ENCODE assay signal across 8 cellular contexts in genomic region chr16:67246945-67247697, GRCh38. TPM values are rescaled to one million over a fixed set of nuclear protein-coding genes. Genes with fewer than 3 reads are reported as not detected.
DNase-seq lines count a peak whose midpoint lies in the region; ATAC-seq, FAIRE-seq and TF ChIP-seq lines count a peak whose summit lies in the region.

FHOD1 (minus strand) TSS chr16:67247481; CDS start chr16:67247410, 71 bp downstream.

- dilution Hi-C loops in endothelial cell of umbilical vein (cut with MboI; ENCODE audit: extremely low pct_ligation_motif_present, low sequenced_read_pairs), result no loop called here

- H3K4me3 ChIP-seq in endothelial cell of umbilical vein (replicated peaks in 1 of 3; ENCODE audit: insufficient read depth in 1 of 3, low read depth in 1 of 3, low read length in 3 of 3), result peak within 1 kb of the TSS; percentile 60 to 89 (median 83)
- peak within 1 kb of the TSS; percentile 68 for H3K4me3 ChIP-seq in mononuclear cell (ENCODE audit: low read length)

- H3K4me1 ChIP-seq in endothelial cell of umbilical vein (ENCODE audit: control insufficient read depth, extremely low read depth, insufficient read depth, low read length), result peaks cover 50% of the 10 kb centered on the region
- H3K4me1 ChIP-seq in mononuclear cell (ENCODE audit: insufficient read depth, low read length), result peaks cover 67% of the 10 kb centered on the region

- peak within 1 kb of the TSS; percentile 88 for H3K27ac ChIP-seq in endothelial cell of umbilical vein (ENCODE audit: insufficient read depth, low read depth, low read length)

- TF ChIP-seq CTCF in endothelial cell of umbilical vein (IDR thresholded peaks at IDR 0.05; ENCODE audit: extremely low read depth in 1 of 2, insufficient read depth in 1 of 2, low read depth in 1 of 2, low read length in 2 of 2), result no peak

- H4K20me1 ChIP-seq in endothelial cell of umbilical vein (replicated peaks; ENCODE audit: control insufficient read depth, extremely low read depth, insufficient read depth, low read length), result no peaks in the 10 kb centered on the region

- peak; percentile 34 for ATAC-seq in GM21576 (IDR thresholded peaks at IDR 0.05; ENCODE audit: unreplicated experiment)

- CTCF ChIA-PET in endothelial cell of umbilical vein (lab: Charles Lee), result interaction anchor here (0.6 to 3.2 kb wide), 13 partner anchors 9 to 274 kb away, joined by 3 to 18 read pairs (median 5); partner anchors contain the start of genes TMEM208 and TPPP3

- H3K4me2 ChIP-seq in endothelial cell of umbilical vein (ENCODE audit: insufficient read depth, low read length), result peak within 1 kb of the TSS; percentile 73

- BruUV-seq in endothelial cell of umbilical vein (replicated peaks; lab: Mats Ljungman, UMichigan), result no TSS peak

- peak within 1 kb of the TSS; percentile 69 for H3K9ac ChIP-seq in endothelial cell of umbilical vein (replicated peaks; ENCODE audit: extremely low read depth, insufficient read depth, low read length)

- H3K27me3 ChIP-seq in endothelial cell of umbilical vein (ENCODE audit: control insufficient read depth in 2 of 2, insufficient read depth in 2 of 2, low read length in 2 of 2) (peaks cover 0 to 3% of the 10 kb centered on the region in 2 experiments), mononuclear cell (ENCODE audit: insufficient read depth, low read length) (peaks cover 21% of the 10 kb centered on the region)

- peak within 1 kb of the TSS; percentile 84 for H2AFZ ChIP-seq in endothelial cell of umbilical vein (ENCODE audit: low read depth, low read length)

- no peaks in the 10 kb centered on the region for H3K9me3 ChIP-seq in endothelial cell of umbilical vein (replicated peaks; ENCODE audit: control insufficient read depth, insufficient read depth, low read length)
- H3K9me3 ChIP-seq in mononuclear cell (ENCODE audit: low read depth, low read length), result no peaks in the 10 kb centered on the region

- peaks cover 0 to 3% of the 10 kb centered on the region in 2 experiments for H3K36me3 ChIP-seq in endothelial cell of umbilical vein (ENCODE audit: control insufficient read depth in 2 of 2, extremely low read depth in 1 of 2, insufficient read depth in 2 of 2, low read length in 2 of 2)

- peak; percentile 93 for DNase-seq in DMS114 treated with DMSO at 0.1 percent for 48 hours (lab: John Stamatoyannopoulos, UW; ENCODE audit: unreplicated experiment)
- peak; percentile 62 for DNase-seq in OCI-M2 (lab: John Stamatoyannopoulos, UW; ENCODE audit: unreplicated experiment)
- peak; percentile 97 for DNase-seq in activated T-cell treated with anti-CD3 and anti-CD28 coated beads for 24 hours (ENCODE audit: low read depth)
- DNase-seq in endothelial cell of umbilical vein (ENCODE audit: low read depth, low spot score), result peak; percentile 98
- peak; percentile 99 for DNase-seq in stimulated activated CD8-positive, alpha-beta memory T cell treated with anti-CD3 and anti-CD28 coated beads, Interleukin-2, amount 100 ng/mL, for 48 hours (ENCODE audit: low read depth in 2 of 2)

- FAIRE-seq in endothelial cell of umbilical vein (lab: Jason Lieb, UNC), result peak; percentile 98

- intact Hi-C loops in endothelial cell of umbilical vein (cut with micrococcal nuclease), result loop anchor here (1.0 kb wide), 6 partner anchors 11 to 99 kb away; partner anchors contain the start of gene PLEKHG4

- TF ChIP-seq RAD21 in Ishikawa (IDR thresholded peaks at IDR 0.05; ENCODE audit: low read depth), result no peak

- H3K79me2 ChIP-seq in endothelial cell of umbilical vein (ENCODE audit: control insufficient read depth, insufficient read depth, low read length), result peaks cover 31% of the 10 kb centered on the region

- POLR2A ChIA-PET in endothelial cell of umbilical vein (lab: Charles Lee), result interaction anchor here (0.7 to 2.7 kb wide), 6 partner anchors 11 to 167 kb away, joined by 3 to 10 read pairs (median 6); partner anchors contain the start of gene TMEM208

- no peaks in the 10 kb centered on the region for H3K9me1 ChIP-seq in endothelial cell of umbilical vein (replicated peaks; ENCODE audit: control insufficient read depth, extremely low read depth, insufficient read depth, low read length)

- TF ChIP-seq EP300 in Ishikawa (IDR thresholded peaks at IDR 0.05; ENCODE audit: borderline replicate concordance), result no peak

- TF ChIP-seq POLR2A in endothelial cell of umbilical vein (IDR thresholded peaks at IDR 0.05; ENCODE audit: low read depth, low read length), result peak; percentile 93

TF ChIP-seq in Ishikawa, 13 proteins besides CTCF, POLR2A, EP300 and RAD21 (continues in another document):
- TF ChIP-seq CEBPB (IDR thresholded peaks at IDR 0.05), result no peak
- no peak for TF ChIP-seq USF1 (IDR thresholded peaks at IDR 0.05)
- TF ChIP-seq EGR1 (IDR thresholded peaks at IDR 0.05), result no peak
- TF ChIP-seq ZBTB7A (IDR thresholded peaks at IDR 0.05; ENCODE audit: low read depth), result peak; percentile 50; the same call in 1 of the 2 replicates
- TF ChIP-seq FOXM1 (IDR thresholded peaks at IDR 0.05; ENCODE audit: borderline replicate concordance, low read depth), result no peak

TF ChIP-seq in endothelial cell of umbilical vein, 7 proteins besides CTCF, POLR2A, EP300 and RAD21:
- TF ChIP-seq MYC (IDR thresholded peaks at IDR 0.05; ENCODE audit: low read depth, low read length) (no peak), POLR2AphosphoS5 (IDR thresholded peaks at IDR 0.05; ENCODE audit: insufficient read depth, low read depth, low read length) (peak; percentile 92)

RNA-seq across cellular contexts. Expression of gene FHOD1, which starts in this region (rescaled TPM):
- total RNA-seq in endothelial cell of umbilical vein (104 and 124 TPM in 2 replicates), mononuclear cell (16.5 TPM)
- polyA plus RNA-seq in endothelial cell of umbilical vein, result 63.6 and 78.6 TPM in 2 replicates
- polyA plus RNA-seq in endothelial cell of umbilical vein (2011; cell fraction: cytosol; rRNA removed), result 43.3 and 49.4 TPM in 2 replicates
- 289 and 335 TPM in 2 replicates for polyA plus RNA-seq in endothelial cell of umbilical vein (2011; cell fraction: nucleus; rRNA removed)
- 84.9 and 85.3 TPM in 2 replicates for polyA plus RNA-seq in endothelial cell of umbilical vein (2012)
- 44.3 and 55.7 TPM in 2 replicates for polyA minus RNA-seq in endothelial cell of umbilical vein
- polyA minus RNA-seq in endothelial cell of umbilical vein (2011; cell fraction: cytosol; rRNA and poly(A)+ RNA removed), result 17.6 TPM
- polyA minus RNA-seq in endothelial cell of umbilical vein (2011; cell fraction: nucleus; rRNA and poly(A)+ RNA removed), result 42.3 and 55.3 TPM in 2 replicates

Comparison
In these comparisons a context has a peak if more than half of its experiments do, and no peak if none do; other contexts are left out.
1. Peak in every context shown above with its lines: DNase-seq, ATAC-seq, H3K4me3 ChIP-seq and H3K27ac ChIP-seq.